Comparison of ENCODE assay signal across 9 cellular contexts in genomic region chr17:57852041-57852954, GRCh38. TPM values are rescaled to one million over a fixed set of nuclear protein-coding genes. Genes with fewer than 3 reads are reported as not detected.
DNase-seq lines count a peak whose midpoint lies in the region; ATAC-seq and TF ChIP-seq lines count a peak whose summit lies in the region.
"Had no signal": no experiment of that assay in that cellular context is flagged by ENCODE, and none has a peak within 500 bp of the region (broad histone marks: within the 10 kb centered on the region; RNA-seq: fewer than 3 reads in every experiment).

No MANE protein-coding gene starts in this region.

- peak; percentile 10 for DNase-seq in activated naive CD4-positive, alpha-beta T cell treated with anti-CD3 and anti-CD28 coated beads, Interleukin-2, amount 10 ng/mL, durations not matched to agents 7 days and 5 days
- DNase-seq in activated naive CD4-positive, alpha-beta T cell treated with anti-CD3 and anti-CD28 coated beads, Interleukin-2, amount 50 U/mL, for 16 hours: no peak
- DNase-seq in activated naive CD8-positive, alpha-beta T cell treated with anti-CD3 and anti-CD28 coated beads, Interleukin-2, amount 10 ng/mL, durations not matched to agents 7 days and 5 days: no peak
- DNase-seq in mesothelial cell of epicardium (ENCODE audit: low spot score in 2 of 2, unreplicated experiment in 2 of 2) (no peak), tibial nerve (ENCODE audit: low spot score in 2 of 2) (no peak), C1 segment of cervical spinal cord (lab: John Stamatoyannopoulos, UW) (no peak)
- no peak for DNase-seq in activated CD4-positive, CD25-positive, alpha-beta regulatory T cell (lab: John Stamatoyannopoulos, UW)
- DNase-seq: HCEC 1CT had no signal

- peaks cover 0 to 16% (median 0%) of the 10 kb centered on the region in 3 donors for H3K36me3 ChIP-seq in tibial nerve

- no peak for ATAC-seq in activated naive CD8-positive, alpha-beta T cell treated with anti-CD3 and anti-CD28 coated beads, Interleukin-2, amount 10 ng/mL, durations not matched to agents 7 days and 5 days (ENCODE audit: low read depth)
- ATAC-seq in HG03460 (IDR thresholded peaks at IDR 0.05; ENCODE audit: unreplicated experiment): no peak

- 68 to 75% methylated on average over 10 of the region's 10 CpGs for WGBS in tibial nerve, 2 donors

- peak overlapping the region in 3 of 4 donors; percentile 91 to 94 (median 93) for H3K27ac ChIP-seq in tibial nerve

- H3K27ac Mint-ChIP-seq in activated naive CD4-positive, alpha-beta T cell treated with anti-CD3 and anti-CD28 coated beads, Interleukin-2, amount 10 ng/mL, durations not matched to agents 7 days and 5 days: peak overlapping the region; percentile 88
- peak overlapping the region; percentile 67 for H3K27ac Mint-ChIP-seq in activated naive CD8-positive, alpha-beta T cell treated with anti-CD3 and anti-CD28 coated beads, Interleukin-2, amount 10 ng/mL, durations not matched to agents 7 days and 5 days
- H3K27ac Mint-ChIP-seq in mesothelial cell of epicardium: peak overlapping the region; percentile 98

- H3K4me1 Mint-ChIP-seq in activated naive CD4-positive, alpha-beta T cell treated with anti-CD3 and anti-CD28 coated beads, Interleukin-2, amount 10 ng/mL, durations not matched to agents 7 days and 5 days: peaks cover 39% of the 10 kb centered on the region
- peaks cover 22% of the 10 kb centered on the region for H3K4me1 Mint-ChIP-seq in activated naive CD8-positive, alpha-beta T cell treated with anti-CD3 and anti-CD28 coated beads, Interleukin-2, amount 10 ng/mL, durations not matched to agents 7 days and 5 days
- H3K4me1 Mint-ChIP-seq in mesothelial cell of epicardium: peaks cover 55% of the 10 kb centered on the region

- CTCF ChIA-PET in activated naive CD4-positive, alpha-beta T cell treated with anti-CD3 and anti-CD28 coated beads, Interleukin-2, amount 10 ng/mL, durations not matched to agents 7 days and 5 days (lab: Charles Lee): interaction anchor here (1.0 to 14.6 kb wide), 4 partner anchors 8 to 145 kb away, joined by 3 to 207 read pairs (median 3); no protein-coding TSS in a partner anchor

- H3K9me3 ChIP-seq in tibial nerve: no peaks in the 10 kb centered on the region

- no peaks in the 10 kb centered on the region for H3K27me3 ChIP-seq in tibial nerve

- POLR2A ChIA-PET in activated naive CD8-positive, alpha-beta T cell treated with anti-CD3 and anti-CD28 coated beads, Interleukin-2, amount 10 ng/mL, durations not matched to agents 7 days and 5 days (lab: Charles Lee): interaction anchor here (0.7 to 3.1 kb wide), 3 partner anchors 17 to 520 kb away, joined by 3 to 44 read pairs (median 3); partner anchors contain the start of gene SRSF1

- H3K4me3 Mint-ChIP-seq in activated naive CD4-positive, alpha-beta T cell treated with anti-CD3 and anti-CD28 coated beads, Interleukin-2, amount 10 ng/mL, durations not matched to agents 7 days and 5 days: peak overlapping the region; percentile 72
- H3K4me3 Mint-ChIP-seq in activated naive CD8-positive, alpha-beta T cell treated with anti-CD3 and anti-CD28 coated beads, Interleukin-2, amount 10 ng/mL, durations not matched to agents 7 days and 5 days: peak overlapping the region; percentile 67
- peak overlapping the region; percentile 60 for H3K4me3 Mint-ChIP-seq in mesothelial cell of epicardium

- H3K9me3 Mint-ChIP-seq in activated naive CD4-positive, alpha-beta T cell treated with anti-CD3 and anti-CD28 coated beads, Interleukin-2, amount 10 ng/mL, durations not matched to agents 7 days and 5 days: no peaks in the 10 kb centered on the region
- H3K9me3 Mint-ChIP-seq in activated naive CD8-positive, alpha-beta T cell treated with anti-CD3 and anti-CD28 coated beads, Interleukin-2, amount 10 ng/mL, durations not matched to agents 7 days and 5 days: no peaks in the 10 kb centered on the region
- no peaks in the 10 kb centered on the region for H3K9me3 Mint-ChIP-seq in mesothelial cell of epicardium

- TF ChIP-seq CTCF in mesothelial cell of epicardium (IDR thresholded peaks at IDR 0.05; ENCODE audit: unreplicated experiment) (no peak), tibial nerve (IDR thresholded peaks at IDR 0.05) (no peak)

- H3K27me3 Mint-ChIP-seq in activated naive CD4-positive, alpha-beta T cell treated with anti-CD3 and anti-CD28 coated beads, Interleukin-2, amount 10 ng/mL, durations not matched to agents 7 days and 5 days: peaks cover 8% of the 10 kb centered on the region
- H3K27me3 Mint-ChIP-seq in activated naive CD8-positive, alpha-beta T cell treated with anti-CD3 and anti-CD28 coated beads, Interleukin-2, amount 10 ng/mL, durations not matched to agents 7 days and 5 days: no peaks in the 10 kb centered on the region
- H3K27me3 Mint-ChIP-seq in mesothelial cell of epicardium (ENCODE audit: low read depth): no peaks in the 10 kb centered on the region

- peaks cover 14% of the 10 kb centered on the region for H3K36me3 Mint-ChIP-seq in activated naive CD4-positive, alpha-beta T cell treated with anti-CD3 and anti-CD28 coated beads, Interleukin-2, amount 10 ng/mL, durations not matched to agents 7 days and 5 days
- H3K36me3 Mint-ChIP-seq in activated naive CD8-positive, alpha-beta T cell treated with anti-CD3 and anti-CD28 coated beads, Interleukin-2, amount 10 ng/mL, durations not matched to agents 7 days and 5 days: peaks cover 3% of the 10 kb centered on the region
- H3K36me3 Mint-ChIP-seq in mesothelial cell of epicardium: peaks cover 2% of the 10 kb centered on the region

- no peak for TF ChIP-seq EP300 in tibial nerve (IDR thresholded peaks at IDR 0.05)

- no peak overlapping the region for H3K4me3 ChIP-seq in tibial nerve

- H3K4me1 ChIP-seq in tibial nerve: peaks cover 0 to 47% (median 22%) of the 10 kb centered on the region in 4 donors

- TF ChIP-seq POLR2A in tibial nerve (IDR thresholded peaks at IDR 0.05): no peak

RNA-seq across cellular contexts. Expression of gene MRPS23, which starts 2.5 kb away (rescaled TPM):
- 10 to 100 TPM; 32.1 to 38.2 TPM for total RNA-seq in activated naive CD8-positive, alpha-beta T cell treated with anti-CD3 and anti-CD28 coated beads, Interleukin-2, amount 10 ng/mL, durations not matched to agents 7 days and 5 days
- total RNA-seq in mesothelial cell of epicardium (39.9 to 44.5 TPM (median 42.1 TPM) in 3 replicates), tibial nerve (10 to 100 TPM in 2 of 4 donors, 1 to 10 TPM in 2; 8.0 to 20.1 (median 9.0) TPM)
